Comparison of ENCODE assay signal across 9 cellular contexts in genomic region chr19:5679289-5680082, GRCh38. TPM values are rescaled to one million over a fixed set of nuclear protein-coding genes. Genes with fewer than 3 reads are reported as not detected.
DNase-seq lines count a peak whose midpoint lies in the region; ATAC-seq and TF ChIP-seq lines count a peak whose summit lies in the region.
"Had no signal": no experiment of that assay in that cellular context is flagged by ENCODE, and none has a peak within 500 bp of the region (broad histone marks: within the 10 kb centered on the region; RNA-seq: fewer than 3 reads in every experiment).

No MANE protein-coding gene starts in this region.

- H3K9me3 ChIP-seq in WERI-Rb-1 (ENCODE audit: severe bottlenecking): no peaks in the 10 kb centered on the region
- no peaks in the 10 kb centered on the region for H3K9me3 ChIP-seq in gastroesophageal sphincter
- no peaks in the 10 kb centered on the region for H3K9me3 ChIP-seq in skeletal muscle tissue (ENCODE audit: control insufficient read depth in 3 of 3, low read length in 3 of 3)

- H3K9ac ChIP-seq in skeletal muscle tissue (ENCODE audit: low read depth in 1 of 3, low read length in 3 of 3): peak overlapping the region; percentile 97 to 99 (median 99)

- no peak for ATAC-seq in gastroesophageal sphincter

- TF ChIP-seq POLR2A in gastroesophageal sphincter (IDR thresholded peaks at IDR 0.05): no peak

- no peak for TF ChIP-seq EP300 in gastroesophageal sphincter (IDR thresholded peaks at IDR 0.05)

- peak overlapping the region; percentile 89 for H3K27ac ChIP-seq in WERI-Rb-1
- H3K27ac ChIP-seq in gastroesophageal sphincter: peak overlapping the region; percentile 76 to 98 (median 94)
- H3K27ac ChIP-seq in skeletal muscle tissue (ENCODE audit: low read depth, low read length): peak overlapping the region; percentile 92

- WGBS in gastroesophageal sphincter (ENCODE audit: low coverage in 1 of 2), 2 donors: 25 to 32% methylated on average over 4 to 15 of the region's 26 CpGs

- DNase-seq in H7 (peak; percentile 66), WERI-Rb-1 (no peak), SIG-M5 treated with dmso at 0.1 percent for 504 hours (lab: John Stamatoyannopoulos, UW; ENCODE audit: unreplicated experiment) (no peak), posterior vena cava (ENCODE audit: low spot score) (no peak), NCI-H1694 treated with DMSO at 0.1 percent for 48 hours (lab: John Stamatoyannopoulos, UW) (no peak)
- DNase-seq in stimulated activated naive CD4-positive, alpha-beta T cell (lab: John Stamatoyannopoulos, UW): no peak

- H3K27me3 ChIP-seq in H7 (ENCODE audit: control insufficient read depth, insufficient read depth, low read length) (peaks cover 2% of the 10 kb centered on the region; the same call in 1 of the 2 replicates), WERI-Rb-1 (ENCODE audit: insufficient read depth, low read depth, severe bottlenecking) (no peaks in the 10 kb centered on the region), gastroesophageal sphincter (no peaks in the 10 kb centered on the region), skeletal muscle tissue (ENCODE audit: control insufficient read depth in 3 of 3, insufficient read depth in 3 of 3, low read length in 3 of 3) (no peaks in the 10 kb centered on the region)

- no peak for TF ChIP-seq CTCF in WERI-Rb-1 (IDR thresholded peaks at IDR 0.05; ENCODE audit: low read depth, low read length)
- TF ChIP-seq CTCF in gastroesophageal sphincter (IDR thresholded peaks at IDR 0.05): no peak

- H3K36me3 ChIP-seq in H7 (replicated peaks; ENCODE audit: control insufficient read depth, insufficient read depth, low read length) (no peaks in the 10 kb centered on the region; the same call in 1 of the 2 replicates), WERI-Rb-1 (peaks cover 13% of the 10 kb centered on the region), gastroesophageal sphincter (peaks cover 0 to 19% of the 10 kb centered on the region in 2 donors), skeletal muscle tissue (ENCODE audit: control insufficient read depth in 3 of 3, insufficient read depth in 3 of 3, low read length in 3 of 3) (peaks cover 5 to 7% (median 6%) of the 10 kb centered on the region in 3 donors)

- peaks cover 0 to 31% (median 14%) of the 10 kb centered on the region in 3 donors for H3K4me1 ChIP-seq in gastroesophageal sphincter
- peaks cover 27 to 55% (median 29%) of the 10 kb centered on the region in 3 donors for H3K4me1 ChIP-seq in skeletal muscle tissue (ENCODE audit: control insufficient read depth in 3 of 3, insufficient read depth in 3 of 3, low read length in 3 of 3)

- H3K4me3 ChIP-seq in H7 (ENCODE audit: insufficient read depth, low read depth, low read length) (peak overlapping the region; percentile 82), WERI-Rb-1 (ENCODE audit: low read depth, low read length) (peak overlapping the region; percentile 92), gastroesophageal sphincter (peak overlapping the region; percentile 74 to 79), skeletal muscle tissue (ENCODE audit: low read length in 3 of 3) (peak overlapping the region; percentile 97 to 99 (median 99))

- intact Hi-C loops in posterior vena cava (cut with DNase I): loop anchor here in 1 of 2 donors (5.0 kb wide), 1 partner anchor 1887 kb away; no protein-coding TSS in a partner anchor

RNA-seq across cellular contexts. Expression of gene MICOS13, which starts 0.8 kb away (rescaled TPM):
- 53.1 and 71.4 TPM in 2 replicates for total RNA-seq in H7 (2014; rRNA removed; shearing (Covaris generic))
- total RNA-seq in gastroesophageal sphincter: 10 to 100 TPM; 29.7 to 60.6 (median 50.7) TPM
- total RNA-seq in skeletal muscle tissue: 43.3 TPM
- total RNA-seq in posterior vena cava: 10 to 100 TPM; 54.1 to 54.4 TPM

RNA-seq across cellular contexts. Expression of gene HSD11B1L, which starts 1.3 kb away (rescaled TPM):
- 12.0 and 16.2 TPM in 2 replicates for total RNA-seq in H7 (2014; rRNA removed; shearing (Covaris generic))
- total RNA-seq in gastroesophageal sphincter (10 to 100 TPM; 11.2 to 22.9 (median 18.9) TPM), skeletal muscle tissue (4.7 TPM), posterior vena cava (1 to 10 TPM; 3.8 to 4.0 TPM)

RNA-seq across cellular contexts. Expression of gene RPL36, which starts 10.6 kb away (rescaled TPM):
- total RNA-seq in H7 (2014; rRNA removed; shearing (Covaris generic)): 1,318 and 1,675 TPM in 2 replicates
- 1,000 to 10,000 TPM in 1 of 4 donors, 100 to 1,000 TPM in 3; 393 to 1,204 (median 723) TPM for total RNA-seq in gastroesophageal sphincter
- 634 TPM for total RNA-seq in skeletal muscle tissue
- total RNA-seq in posterior vena cava: 100 to 1,000 TPM; 525 to 575 TPM

RNA-seq across cellular contexts. Expression of gene LONP1, which starts 40.5 kb away (rescaled TPM):
- total RNA-seq in H7 (2014; rRNA removed; shearing (Covaris generic)): 119 and 126 TPM in 2 replicates
- total RNA-seq in gastroesophageal sphincter: 10 to 100 TPM; 44.5 to 73.2 (median 64.1) TPM
- total RNA-seq in skeletal muscle tissue: 37.1 TPM
- total RNA-seq in posterior vena cava: 10 to 100 TPM; 34.8 to 40.4 TPM

RNA-seq across cellular contexts. Expression of gene CATSPERD, which starts 41.0 kb away (rescaled TPM):
- total RNA-seq in H7 (2014; rRNA removed; shearing (Covaris generic)): 0.03 TPM in 1 of 2 replicates, not detected in the other
- total RNA-seq in gastroesophageal sphincter (under 1 TPM in 2 of 4 donors, not detected in 2; 0.27 to 0.47 TPM), skeletal muscle tissue (not detected), posterior vena cava (not detected)
- total RNA-seq: NCI-H460 had no signal
